In the genomic region with DNA sequence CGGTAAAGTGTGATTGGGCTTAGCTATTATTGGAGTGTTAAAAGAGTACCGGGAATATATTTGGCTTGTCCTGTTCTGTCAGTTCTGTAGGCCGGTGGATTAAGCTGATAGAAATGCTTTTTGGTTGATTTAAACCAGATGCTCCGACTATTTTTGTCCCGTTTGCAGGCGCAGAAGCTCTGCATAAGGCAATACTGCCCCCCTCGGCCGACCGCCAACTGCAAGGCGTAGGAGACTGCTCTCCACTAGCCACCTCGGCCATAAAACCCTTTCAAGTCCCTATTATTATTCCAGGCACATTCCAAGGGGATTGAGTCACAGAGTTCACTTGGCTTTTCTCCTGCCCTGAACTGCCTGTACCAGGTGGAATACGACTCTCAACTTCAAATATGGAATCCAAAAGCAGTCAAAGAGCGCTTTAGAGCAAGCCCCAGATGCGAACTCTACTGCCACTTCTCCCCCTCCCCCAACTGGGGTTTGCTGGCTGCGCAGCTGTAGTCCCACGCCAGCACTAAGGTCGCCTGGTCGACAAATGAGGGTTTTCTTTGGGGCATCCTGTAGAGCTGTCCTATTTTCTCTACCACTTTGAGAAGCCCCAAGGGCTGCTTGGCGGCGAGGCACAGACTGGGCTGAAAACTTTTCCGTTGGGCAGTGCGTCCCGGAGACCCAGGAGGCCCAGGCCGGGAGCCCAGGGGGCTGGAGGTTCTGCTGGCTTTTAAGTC, we compare ENCODE assay signal across 8 cellular contexts.
A peak's percentile ranks its signal among the peaks of the same experiment; 100 is the strongest.
DNase-seq lines count a peak whose midpoint lies in the region; ATAC-seq and TF ChIP-seq lines count a peak whose summit lies in the region.

No MANE protein-coding gene starts in this region.

- H3K4me3 ChIP-seq in prostate gland (peak overlapping the region; percentile 53 to 57), urinary bladder (ENCODE audit: low read depth, low read length) (peak overlapping the region; percentile 52)

- no peaks in the 10 kb centered on the region for H3K9me3 Mint-ChIP-seq in T-cell

- peak overlapping the region; percentile 87 to 90 for H3K27ac Mint-ChIP-seq in T-cell

- peak; percentile 9 for TF ChIP-seq POLR2A in prostate gland (IDR thresholded peaks at IDR 0.05)

- no peaks in the 10 kb centered on the region for H3K36me3 Mint-ChIP-seq in T-cell

- ATAC-seq in HG02759 (IDR thresholded peaks at IDR 0.05; ENCODE audit: unreplicated experiment): peak; percentile 52
- peak; percentile 60 to 69 (median 68) for ATAC-seq in T-cell (replicated peaks in 1 of 4)
- peak; percentile 77 for ATAC-seq in left ventricle myocardium superior

- H3K36me3 ChIP-seq in prostate gland (no peaks in the 10 kb centered on the region), urinary bladder (ENCODE audit: insufficient read depth) (no peaks in the 10 kb centered on the region)

- H3K27me3 ChIP-seq in prostate gland (replicated peaks; ENCODE audit: insufficient read depth): no peaks in the 10 kb centered on the region

- H3K27ac ChIP-seq in prostate gland: peak overlapping the region; percentile 96 to 98
- peak overlapping the region; percentile 98 for H3K27ac ChIP-seq in urinary bladder (ENCODE audit: low read depth)

- no peaks in the 10 kb centered on the region for H3K27me3 Mint-ChIP-seq in T-cell

- peaks cover 22 to 31% (median 25%) of the 10 kb centered on the region in 3 donors for H3K4me1 Mint-ChIP-seq in T-cell

- WGBS in prostate gland: under 1% methylated on average over 24 of the region's 24 CpGs
- WGBS in urinary bladder: under 1% methylated on average over 24 of the region's 24 CpGs

- POLR2A ChIA-PET in T-cell (lab: Charles Lee): interaction anchor here (0.6 to 2.1 kb wide), 5 partner anchors 54 to 463 kb away, joined by 3 to 17 read pairs (median 8); no protein-coding TSS in a partner anchor

- DNase-seq in NCI-H1105 treated with DMSO at 0.1 percent for 48 hours (lab: John Stamatoyannopoulos, UW): peak; percentile 82
- peak; percentile 47 to 85 (median 74) for DNase-seq in T-cell
- DNase-seq in amygdala (lab: John Stamatoyannopoulos, UW): peak; percentile 25 to 94 (median 87)
- DNase-seq in left ventricle myocardium superior: peak; percentile 97
- peak; percentile 96 for DNase-seq in prostate gland (ENCODE audit: low spot score)

- TF ChIP-seq CTCF in GM12872 (IDR thresholded peaks at IDR 0.05; ENCODE audit: insufficient read depth, low read depth, low read length): peak; percentile 87
- TF ChIP-seq CTCF in prostate gland (IDR thresholded peaks at IDR 0.05): peak; percentile 47 to 74 (median 66)

- CTCF ChIA-PET in T-cell (lab: Charles Lee): interaction anchor here (0.5 to 6.3 kb wide), 39 partner anchors 13 to 1180 kb away, joined by 3 to 98 read pairs (median 4); no protein-coding TSS in a partner anchor

- H3K4me3 Mint-ChIP-seq in T-cell: peak overlapping the region; percentile 89 to 94 (median 91)

- no peaks in the 10 kb centered on the region for H3K9me3 ChIP-seq in prostate gland

- intact Hi-C loops in left ventricle myocardium superior (cut with micrococcal nuclease) (loop anchor here (5.0 to 10.0 kb wide), 3 partner anchors 85 to 462 kb away; no protein-coding TSS in a partner anchor), prostate gland (cut with DNase I) (loop anchor here (2.0 to 10.0 kb wide), 7 partner anchors 53 to 462 kb away; a partner anchor contains a TSS)

- H3K4me1 ChIP-seq in prostate gland (replicated peaks): peaks cover 7% of the 10 kb centered on the region
- no peaks in the 10 kb centered on the region for H3K4me1 ChIP-seq in urinary bladder (ENCODE audit: insufficient read depth)

Comparison
In these comparisons a context has a peak if more than half of its experiments do, and no peak if none do; other contexts are left out.
1. Peak in every context shown above with its lines: DNase-seq, ATAC-seq, H3K4me3 ChIP-seq and H3K27ac ChIP-seq.